ENCODE assay signal across 1 cellular context in genomic region chr7:1020849-1021251, GRCh38.
TF ChIP-seq lines count a peak whose summit lies in the region.

No MANE protein-coding gene starts in this region.

TF ChIP-seq in GM23338, 12 proteins besides CTCF, POLR2A, EP300 and RAD21 (continued from another document):
- no peak for TF ChIP-seq ZNF462 (CRISPR knock-in tag; IDR thresholded peaks at IDR 0.05)
- TF ChIP-seq EZH2phosphoT487 (IDR thresholded peaks at IDR 0.05; ENCODE audit: unreplicated experiment) = no peak
- no peak for TF ChIP-seq EZH2 (IDR thresholded peaks at IDR 0.05; ENCODE audit: low read depth, unreplicated experiment)
- no peak for TF ChIP-seq REST (IDR thresholded peaks at IDR 0.05; ENCODE audit: unreplicated experiment)
- no peak for TF ChIP-seq POLR2AphosphoS5 (IDR thresholded peaks at IDR 0.05; ENCODE audit: low read depth)
- no peak for TF ChIP-seq ETS1 (IDR thresholded peaks at IDR 0.05)
- no peak for TF ChIP-seq STAT1 (IDR thresholded peaks at IDR 0.05; ENCODE audit: unreplicated experiment)
- TF ChIP-seq ZNF114 (CRISPR knock-in tag; IDR thresholded peaks at IDR 0.05) = no peak
- TF ChIP-seq JUNB (IDR thresholded peaks at IDR 0.05; ENCODE audit: unreplicated experiment) = no peak
